In genomic region chr7:99143522-99143852, GRCh38 we compare ENCODE assay signal across 8 cellular contexts. TPM values are rescaled to one million over a fixed set of nuclear protein-coding genes. Genes with fewer than 3 reads are reported as not detected.
DNase-seq lines count a peak whose midpoint lies in the region; ATAC-seq, FAIRE-seq and TF ChIP-seq lines count a peak whose summit lies in the region.

No MANE protein-coding gene starts in this region.

- no peak for TF ChIP-seq EP300 in K562 (IDR thresholded peaks at IDR 0.05; ENCODE audit: low read length)

- FAIRE-seq in K562 (lab: Jason Lieb, UNC) = no peak

- intact Hi-C loops in Right ventricle myocardium superior (cut with DNase I) = no loop called here
- intact Hi-C loops in left ventricle myocardium superior (cut with micrococcal nuclease) = loop anchor here (10.0 kb wide), 1 partner anchor 99 kb away; no protein-coding TSS in a partner anchor
- intact Hi-C loops in K562 (cut with micrococcal nuclease) = loop anchor here (5.0 to 10.0 kb wide), 3 partner anchors 81 to 244 kb away; no protein-coding TSS in a partner anchor

- H2AFZ ChIP-seq in K562 (ENCODE audit: low read depth, low read length) = peak overlapping the region; percentile 68; the same call in 1 of the 2 replicates

- POLR2A ChIA-PET in K562 (lab: Yijun Ruan, JAX) = interaction anchor here (0.9 to 1.0 kb wide), 2 partner anchors 9 to 105 kb away, joined by 3 read pairs; no protein-coding TSS in a partner anchor

- peak overlapping the region; percentile 71; the same call in 1 of the 2 replicates for H3K4me2 ChIP-seq in K562 (ENCODE audit: insufficient read depth, low read length)

- H3K9me1 ChIP-seq in K562 (ENCODE audit: control insufficient read depth, insufficient read depth, low read length) = no peaks in the 10 kb centered on the region

- H3K4me3 ChIP-seq in K562 (peak overlapping the region; percentile 75), mononuclear cell (ENCODE audit: low read length) (peak overlapping the region; percentile 51)

- CTCF ChIA-PET in K562 (lab: Yijun Ruan, JAX; ENCODE audit: low intra/inter-chr PET ratio) = no interaction called here

- no peak for TF ChIP-seq RAD21 in K562 (CRISPR knock-in tag; conservative IDR thresholded peaks at IDR 0.05 in 1 of 2, IDR thresholded peaks at IDR 0.05 in 1 of 2)

- no CpG with 5 or more reads among the region's 46 CpGs for WGBS in K562 (ENCODE audit: insufficient coverage, low coverage, missing lambda C conversion rate)

- TF ChIP-seq POLR2A in K562 (conservative IDR thresholded peaks at IDR 0.05) (no peak), erythroblast (IDR thresholded peaks at IDR 0.05; ENCODE audit: low read length) (no peak)

- H3K36me3 ChIP-seq in K562 (ENCODE audit: control insufficient read depth, insufficient read depth, low read length) = peaks cover 14% of the 10 kb centered on the region; the same call in 2 of the 3 replicates

- peak overlapping the region; percentile 77 to 92; a peak in 3 of 4 replicates for H3K9ac ChIP-seq in K562 (ENCODE audit: insufficient read depth in 1 of 2, low read depth in 2 of 2, low read length in 2 of 2)

- H3K79me2 ChIP-seq in K562 (ENCODE audit: control insufficient read depth, insufficient read depth, low read length) = peaks cover 42% of the 10 kb centered on the region

- no TSS peak for BruUV-seq in K562 (replicated peaks; lab: Mats Ljungman, UMichigan)

- DNase-seq in Right ventricle myocardium superior = no peak
- DNase-seq in left ventricle myocardium superior = no peak
- DNase-seq in K562 (ENCODE audit: extremely low read depth in 1 of 4, low spot score in 3 of 4) = peak in 1 of 4 experiments; percentile 21
- DNase-seq in erythroblast (lab: John Stamatoyannopoulos, UW) = no peak
- DNase-seq in NCI-H524 treated with DMSO at 0.1 percent for 48 hours (lab: John Stamatoyannopoulos, UW) = no peak

- ATAC-seq in Right ventricle myocardium superior (ENCODE audit: poor library complexity) = peak; percentile 3
- ATAC-seq in left ventricle myocardium superior = no peak
- ATAC-seq in HG03139 (IDR thresholded peaks at IDR 0.05; ENCODE audit: unreplicated experiment) = peak; percentile 41
- peak; percentile 32 for ATAC-seq in K562
- ATAC-seq in GM18873 (IDR thresholded peaks at IDR 0.05; ENCODE audit: low FRiP score, unreplicated experiment) = no peak

- in situ Hi-C loops in K562 (cut with MboI) = no loop called here

- TF ChIP-seq CTCF in K562 (IDR thresholded peaks at IDR 0.05 in 2 of 3, conservative IDR thresholded peaks at IDR 0.05 in 1 of 3; ENCODE audit: insufficient read depth in 2 of 3, low read depth in 1 of 3, low read length in 3 of 3) = no peak

- peaks cover 19% of the 10 kb centered on the region for H4K20me1 ChIP-seq in K562 (replicated peaks; ENCODE audit: control insufficient read depth, insufficient read depth, low read length)

- peak overlapping the region; percentile 91 for H3K27ac ChIP-seq in K562 (ENCODE audit: extremely low read depth, low read depth, low read length)

- no peaks in the 10 kb centered on the region for H3K9me3 ChIP-seq in K562 (replicated peaks; ENCODE audit: control insufficient read depth, insufficient read depth, low read depth, low read length)
- H3K9me3 ChIP-seq in mononuclear cell (ENCODE audit: low read depth, low read length) = no peaks in the 10 kb centered on the region

- H3K4me1 ChIP-seq in K562 (replicated peaks in 1 of 2; ENCODE audit: control insufficient read depth in 2 of 2, insufficient read depth in 2 of 2, low read length in 2 of 2) = peaks cover 10 to 18% of the 10 kb centered on the region in 2 experiments; a peak in 4 of 5 replicates
- H3K4me1 ChIP-seq in mononuclear cell (ENCODE audit: insufficient read depth, low read length) = peaks cover 20% of the 10 kb centered on the region

- H3K27me3 ChIP-seq in K562 (ENCODE audit: control insufficient read depth in 2 of 2, insufficient read depth in 2 of 2, low read length in 2 of 2) (no peaks in the 10 kb centered on the region), mononuclear cell (ENCODE audit: insufficient read depth, low read length) (no peaks in the 10 kb centered on the region)

TF ChIP-seq in K562, 482 proteins besides CTCF, POLR2A, EP300 and RAD21:
- TF ChIP-seq LCOR (CRISPR knock-in tag; IDR thresholded peaks at IDR 0.05) = no peak
- peak in 1 of 2 experiments; percentile 60 for TF ChIP-seq E2F6 (IDR thresholded peaks at IDR 0.05; ENCODE audit: borderline replicate concordance in 1 of 2, extremely low read depth in 1 of 2, insufficient read depth in 1 of 2, insufficient read length in 1 of 2, low read depth in 1 of 2, low read length in 1 of 2, poor library complexity in 1 of 2, severe bottlenecking in 1 of 2)
- no peak for TF ChIP-seq ZNF77 (CRISPR knock-in tag; IDR thresholded peaks at IDR 0.05)
- TF ChIP-seq MCM3 (IDR thresholded peaks at IDR 0.05) = no peak
- TF ChIP-seq MYC (IDR thresholded peaks at IDR 0.05; ENCODE audit: low read depth, low read length) = 0 out of 2 replicates have a peak, but pooled peaks have one; percentile 42
- no peak for TF ChIP-seq MYC (CRISPR knock-in tag; IDR thresholded peaks at IDR 0.05; ENCODE audit: borderline replicate concordance, low read depth)
- peak; percentile 64; the same call in 1 of the 2 replicates for TF ChIP-seq E2F3 (CRISPR knock-in tag; IDR thresholded peaks at IDR 0.05)
- TF ChIP-seq AFF4 (CRISPR knock-in tag; IDR thresholded peaks at IDR 0.05) = peak; percentile 17; the same call in 1 of the 2 replicates
- TF ChIP-seq MAZ (CRISPR knock-in tag; conservative IDR thresholded peaks at IDR 0.05 in 1 of 2, IDR thresholded peaks at IDR 0.05 in 1 of 2) = peak in 1 of 2 experiments; percentile 8; a peak in 1 of 4 replicates
- no peak for TF ChIP-seq NFE2 (IDR thresholded peaks at IDR 0.05; ENCODE audit: low read depth)
- peak; percentile 73; the same call in 1 of the 2 replicates for TF ChIP-seq ZBTB7A (IDR thresholded peaks at IDR 0.05; ENCODE audit: borderline replicate concordance, control insufficient read depth, low read depth, low read length)
- 0 out of 2 replicates have a peak, but pooled peaks have one; percentile 3 for TF ChIP-seq POLR2H (tag; IDR thresholded peaks at IDR 0.05; ENCODE audit: low read depth)
- TF ChIP-seq TGIF2 (CRISPR knock-in tag; IDR thresholded peaks at IDR 0.05) = peak; percentile 65; the same call in 1 of the 2 replicates
- TF ChIP-seq SIN3B (IDR thresholded peaks at IDR 0.05; ENCODE audit: low read depth) = 0 out of 2 replicates have a peak, but pooled peaks have one; percentile 20

RNA-seq across cellular contexts. Expression of gene SMURF1, which starts 0.4 kb away (rescaled TPM):
- total RNA-seq in Right ventricle myocardium superior (9.0 TPM), left ventricle myocardium superior (11.5 TPM), K562 (2014; rRNA removed) (13.5 and 14.8 TPM in 2 replicates), K562 (2014; rRNA removed; fragmentation: Illumina TruSeq; extraction: Trizol) (10.5 and 11.6 TPM in 2 replicates), K562 (2015; rRNA removed; fragmentation: Illumina TruSeq; extraction: Trizol) (12.8 and 13.1 TPM in 2 replicates), K562 (2021) (18.2 and 20.1 TPM in 2 replicates), mononuclear cell (37.6 TPM)
- total RNA-seq in K562 (2011; cell fraction: chromatin; rRNA removed; ENCODE audit: low replicate concordance) = 44.4 and 51.4 TPM in 2 replicates
- 19.2 and 23.2 TPM in 2 replicates for total RNA-seq in K562 (2011; cell fraction: nucleolus; rRNA removed)
- 27.4 and 30.5 TPM in 2 replicates for total RNA-seq in K562 (2011; cell fraction: nucleoplasm; rRNA removed)
- polyA plus RNA-seq in K562 (2011; rRNA removed) (10.1 and 10.3 TPM in 2 replicates), K562 (2014; fragmentation: Illumina TruSeq; extraction: Trizol) (14.4 and 16.1 TPM in 2 replicates), K562 (2014; fragmentation: Nextera tagmentation; extraction: Ambion mirVana) (1 to 10 TPM; 1.0 to 1.3 TPM), K562 (2014; rRNA removed) (12.5 and 12.6 TPM in 2 replicates)
- 6.5 and 7.0 TPM in 2 replicates for polyA plus RNA-seq in K562 (2011; cell fraction: cytosol; rRNA removed)
- polyA plus RNA-seq in K562 (2011; cell fraction: nucleus; rRNA removed) = 15.9 and 21.8 TPM in 2 replicates
- polyA plus RNA-seq in K562 (2012) = 11.3 and 12.0 TPM in 2 replicates
- 10.2 and 11.4 TPM in 2 replicates for polyA minus RNA-seq in K562 (2011; rRNA and poly(A)+ RNA removed)
- 5.6 and 7.7 TPM in 2 replicates for polyA minus RNA-seq in K562 (2011; cell fraction: cytosol; rRNA and poly(A)+ RNA removed)
- 7.7 and 9.3 TPM in 2 replicates for polyA minus RNA-seq in K562 (2011; cell fraction: nucleus; rRNA and poly(A)+ RNA removed)

Comparison
In these comparisons a context has a peak if more than half of its experiments do, and no peak if none do; other contexts are left out.
1. ATAC-seq: peak in Right ventricle myocardium superior (single experiment), HG03139 (single experiment) and K562 (single experiment); none in left ventricle myocardium superior (single experiment) and GM18873 (single experiment).